18 cellular contexts compared by ENCODE assay signal in genomic region chr15:94346272-94346671, GRCh38.
DNase-seq lines count a peak whose midpoint lies in the region; ATAC-seq, FAIRE-seq and TF ChIP-seq lines count a peak whose summit lies in the region.
"Had no signal": no experiment of that assay in that cellular context is flagged by ENCODE, and none has a peak within 500 bp of the region (broad histone marks: within the 10 kb centered on the region; RNA-seq: fewer than 3 reads in every experiment).

No MANE protein-coding gene starts in this region.

- no peak overlapping the region for H3K27ac ChIP-seq in endodermal cell (ENCODE audit: low read depth, low read length)
- H3K27ac ChIP-seq: gastrocnemius medialis, pancreas, skin epidermis, vagina had no signal

- H3K27me3 Mint-ChIP-seq in endodermal cell (ENCODE audit: insufficient read depth) (no peaks in the 10 kb centered on the region), naive B cell (no peaks in the 10 kb centered on the region)
- H3K27me3 Mint-ChIP-seq: activated B cell treated with CpG ODN at 0.5 μM for 24 hours; CD4-positive, CD25-positive, alpha-beta regulatory T cell had no signal

- H3K4me1 ChIP-seq in endodermal cell (ENCODE audit: control insufficient read depth, insufficient read depth, low read length): no peaks in the 10 kb centered on the region
- H3K4me1 ChIP-seq: gastrocnemius medialis, HAP-1, pancreas, vagina had no signal

- H3K4me1 Mint-ChIP-seq in endodermal cell (no peaks in the 10 kb centered on the region), naive B cell (peaks cover 3 to 15% (median 10%) of the 10 kb centered on the region in 3 donors)
- H3K4me1 Mint-ChIP-seq: activated B cell treated with CpG ODN at 0.5 μM for 24 hours had no signal

- 91 to 100% methylated on average over 2 to 3 of the region's 4 CpGs for WGBS in endodermal cell (ENCODE audit: insufficient coverage in 1 of 2, insufficient read length in 1 of 2), 2 experiments

- H3K9me3 ChIP-seq in endodermal cell (ENCODE audit: control insufficient read depth, low read length): no peaks in the 10 kb centered on the region
- H3K9me3 ChIP-seq: gastrocnemius medialis, HAP-1, pancreas, vagina had no signal

- peaks cover 5% of the 10 kb centered on the region for H3K9me3 Mint-ChIP-seq in endodermal cell
- H3K9me3 Mint-ChIP-seq in naive B cell: no peaks in the 10 kb centered on the region
- H3K9me3 Mint-ChIP-seq: activated B cell treated with CpG ODN at 0.5 μM for 24 hours had no signal

- no peak overlapping the region for H3K4me3 ChIP-seq in endodermal cell (ENCODE audit: low read length)
- H3K4me3 ChIP-seq: gastrocnemius medialis, GM12878, HAP-1, pancreas, skin epidermis, vagina had no signal

- no peak overlapping the region for H3K9ac ChIP-seq in endodermal cell (ENCODE audit: extremely low read depth, low read length, poor library complexity, severe bottlenecking)

- DNase-seq in COR-L47 (lab: John Stamatoyannopoulos, UW) (peak; percentile 48), NCI-H69 (lab: John Stamatoyannopoulos, UW) (peak; percentile 42), endodermal cell (no peak), naive B cell (no peak), middle frontal gyrus (ENCODE audit: extremely low spot score, low spot score) (no peak), RCC 7860 (ENCODE audit: low spot score) (no peak)
- DNase-seq: activated B cell treated with CpG ODN at 0.5 μM for 24 hours; activated naive CD4-positive, alpha-beta T cell treated with anti-CD3 and anti-CD28 coated beads, Interleukin-2, amount 50 U/mL, for 16 hours; CD4-positive, CD25-positive, alpha-beta regulatory T cell; effector CD8-positive, alpha-beta T cell; gastrocnemius medialis; pancreas; stimulated activated naive CD4-positive, alpha-beta T cell had no signal

- H3K4me3 Mint-ChIP-seq in endodermal cell (no peak overlapping the region), naive B cell (no peak overlapping the region)
- H3K4me3 Mint-ChIP-seq: activated B cell treated with CpG ODN at 0.5 μM for 24 hours; CD4-positive, CD25-positive, alpha-beta regulatory T cell had no signal

- TF ChIP-seq CTCF in endodermal cell (conservative IDR thresholded peaks at IDR 0.05): peak; percentile 24

- H3K36me3 ChIP-seq in endodermal cell (ENCODE audit: control insufficient read depth, insufficient read depth, low read length): no peaks in the 10 kb centered on the region
- H3K36me3 ChIP-seq: gastrocnemius medialis, HAP-1, pancreas, vagina had no signal

- ATAC-seq in naive B cell (ENCODE audit: low read depth in 2 of 2) (no peak), HG03045 (IDR thresholded peaks at IDR 0.05; ENCODE audit: unreplicated experiment) (no peak)
- ATAC-seq: gastrocnemius medialis, GM12878 had no signal

- no peaks in the 10 kb centered on the region for H3K27me3 ChIP-seq in endodermal cell (ENCODE audit: control insufficient read depth, insufficient read depth, low read length, poor library complexity, severe bottlenecking)
- H3K27me3 ChIP-seq: gastrocnemius medialis, pancreas, vagina had no signal

- H3K36me3 Mint-ChIP-seq in endodermal cell (ENCODE audit: low read depth) (peaks cover 12% of the 10 kb centered on the region), naive B cell (peaks cover 6 to 36% of the 10 kb centered on the region in 2 donors)

- FAIRE-seq in RCC 7860 (lab: Jason Lieb, UNC): no peak
- FAIRE-seq: GM12878, pancreas had no signal

- H3K27ac Mint-ChIP-seq in endodermal cell (no peak overlapping the region), naive B cell (peak overlapping the region in 4 of 6 donors; percentile 14 to 69 (median 30))
- H3K27ac Mint-ChIP-seq: activated B cell treated with CpG ODN at 0.5 μM for 24 hours; CD4-positive, CD25-positive, alpha-beta regulatory T cell had no signal

Comparison
In these comparisons a context has a peak if more than half of its experiments do, and no peak if none do; other contexts are left out.
1. DNase-seq: peak in COR-L47 (single experiment) and NCI-H69 (single experiment); none in endodermal cell (single experiment), naive B cell (single experiment), middle frontal gyrus (single experiment) and RCC 7860 (single experiment).